29 cellular contexts compared by ENCODE assay signal in the genomic region with DNA sequence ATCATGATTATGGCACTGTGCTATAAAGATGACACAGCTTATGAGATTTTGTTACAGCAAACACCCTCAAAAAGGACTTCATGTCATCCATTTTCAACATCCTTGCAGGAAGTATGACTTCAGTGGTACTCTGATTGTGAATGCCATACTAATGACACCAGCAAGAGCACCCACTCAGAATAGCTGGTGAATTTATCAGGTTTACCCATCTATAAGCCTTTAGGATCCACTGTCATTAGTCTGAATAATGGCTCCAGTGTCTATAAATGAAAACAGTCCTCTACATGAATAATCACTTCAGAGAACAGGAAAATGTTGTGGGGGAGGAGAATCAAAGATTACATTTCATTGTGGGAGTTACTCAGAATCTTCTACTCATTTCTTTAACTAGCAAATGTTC.
A peak's percentile ranks its signal among the peaks of the same experiment; 100 is the strongest.
DNase-seq lines count a peak whose midpoint lies in the region; ATAC-seq and TF ChIP-seq lines count a peak whose summit lies in the region.
"Had no signal": no experiment of that assay in that cellular context is flagged by ENCODE, and none has a peak within 500 bp of the region (broad histone marks: within the 10 kb centered on the region; RNA-seq: fewer than 3 reads in every experiment).

No MANE protein-coding gene starts in this region.

- no peaks in the 10 kb centered on the region for H3K9me3 ChIP-seq in A673 (ENCODE audit: low read depth, low read length, poor library complexity, severe bottlenecking)
- H3K9me3 ChIP-seq: A549, ovary, SJSA1 had no signal

- no TSS peak for BruUV-seq in A673 (replicated peaks; lab: Mats Ljungman, UMichigan)

- no peak overlapping the region for H3K4me3 Mint-ChIP-seq in activated T-helper 2 cell treated with anti-CD3 and anti-CD28 coated beads, Interferon-gamma antibody, Interleukin-2, Interleukin-4, amounts not matched to agents 10 μg/mL and 5 μg/mL and 100 μg/mL, durations not matched to agents 14 hours and 24 hours and 36 hours (ENCODE audit: low read depth)
- H3K4me3 Mint-ChIP-seq in mesothelial cell of epicardium = no peak overlapping the region
- no peak overlapping the region for H3K4me3 Mint-ChIP-seq in activated T-cell treated with anti-CD3 and anti-CD28 coated beads, Interleukin-2, amount 50 U/mL, for 4 hours
- H3K4me3 Mint-ChIP-seq: activated CD8-positive, alpha-beta memory T cell treated with anti-CD3 and anti-CD28 coated beads, Interleukin-2, amount 10 ng/mL, durations not matched to agents 7 days and 5 days; B cell; CD8-positive, alpha-beta memory T cell; IgD-negative memory B cell; nephron progenitor cell; type B pancreatic cell had no signal

- DNase-seq in A673 (ENCODE audit: low spot score) (peak; percentile 58), M059J (ENCODE audit: low read depth) (peak; percentile 9), mesothelial cell of epicardium (ENCODE audit: low spot score in 2 of 2, unreplicated experiment in 2 of 2) (no peak), sciatic nerve (ENCODE audit: low spot score) (no peak)
- no peak for DNase-seq in activated T-helper 2 cell treated with anti-CD3 and anti-CD28 coated beads, Interferon-gamma antibody, Interleukin-2, Interleukin-4, amounts not matched to agents 10 μg/mL and 5 μg/mL and 100 μg/mL, durations not matched to agents 14 hours and 24 hours and 36 hours (ENCODE audit: low spot score)
- DNase-seq in activated T-cell treated with anti-CD3 and anti-CD28 coated beads, Interleukin-2, amount 50 U/mL, for 4 hours = no peak
- DNase-seq: activated CD4-positive, CD25-positive, alpha-beta regulatory T cell; activated CD8-positive, alpha-beta memory T cell treated with anti-CD3 and anti-CD28 coated beads, Interleukin-2, amount 10 ng/mL, durations not matched to agents 7 days and 5 days; activated T-cell treated with anti-CD3 and anti-CD28 coated beads, Interleukin-2, amount 50 U/mL, for 48 hours; CD8-positive, alpha-beta memory T cell; central memory CD4-positive, alpha-beta T cell; cortex of kidney; heart left ventricle; NCI-H1048; nephron progenitor cell; ovary; stimulated activated naive CD4-positive, alpha-beta T cell had no signal

- no peaks in the 10 kb centered on the region for H3K27me3 Mint-ChIP-seq in activated T-helper 2 cell treated with anti-CD3 and anti-CD28 coated beads, Interferon-gamma antibody, Interleukin-2, Interleukin-4, amounts not matched to agents 10 μg/mL and 5 μg/mL and 100 μg/mL, durations not matched to agents 14 hours and 24 hours and 36 hours (ENCODE audit: low read depth)
- no peaks in the 10 kb centered on the region for H3K27me3 Mint-ChIP-seq in mesothelial cell of epicardium (ENCODE audit: low read depth)
- peaks cover 3% of the 10 kb centered on the region for H3K27me3 Mint-ChIP-seq in activated T-cell treated with anti-CD3 and anti-CD28 coated beads, Interleukin-2, amount 50 U/mL, for 4 hours (ENCODE audit: low read depth)
- H3K27me3 Mint-ChIP-seq: activated CD8-positive, alpha-beta memory T cell treated with anti-CD3 and anti-CD28 coated beads, Interleukin-2, amount 10 ng/mL, durations not matched to agents 7 days and 5 days; CD8-positive, alpha-beta memory T cell; IgD-negative memory B cell had no signal

- no peak overlapping the region for H3K4me3 ChIP-seq in A673 (ENCODE audit: low read depth, low read length, poor library complexity, severe bottlenecking)
- H3K4me3 ChIP-seq: A549, heart left ventricle, lung, ovary, SJSA1, skin epidermis had no signal

- no peaks in the 10 kb centered on the region for H3K36me3 ChIP-seq in A673 (ENCODE audit: insufficient read depth, low read length, poor library complexity, severe bottlenecking)
- H3K36me3 ChIP-seq: heart left ventricle, ovary, SJSA1 had no signal

- peak overlapping the region; percentile 79 for H3K27ac Mint-ChIP-seq in activated T-helper 2 cell treated with anti-CD3 and anti-CD28 coated beads, Interferon-gamma antibody, Interleukin-2, Interleukin-4, amounts not matched to agents 10 μg/mL and 5 μg/mL and 100 μg/mL, durations not matched to agents 14 hours and 24 hours and 36 hours
- H3K27ac Mint-ChIP-seq in mesothelial cell of epicardium = peak overlapping the region; percentile 44
- H3K27ac Mint-ChIP-seq: activated CD8-positive, alpha-beta memory T cell treated with anti-CD3 and anti-CD28 coated beads, Interleukin-2, amount 10 ng/mL, durations not matched to agents 7 days and 5 days; B cell; CD8-positive, alpha-beta memory T cell; IgD-negative memory B cell; nephron progenitor cell; type B pancreatic cell had no signal

- H3K27ac ChIP-seq in A673 (ENCODE audit: low read depth, low read length, poor library complexity, severe bottlenecking) = no peak overlapping the region
- H3K27ac ChIP-seq: A549, heart left ventricle, ovary, RWPE1, SJSA1, skin epidermis had no signal

- intact Hi-C loops in A673 (cut with micrococcal nuclease; ENCODE audit: unreplicated experiment) = no loop called here
- intact Hi-C loops in activated T-helper 2 cell treated with anti-CD3 and anti-CD28 coated beads, Interferon-gamma antibody, Interleukin-2, Interleukin-4, amounts not matched to agents 10 μg/mL and 5 μg/mL and 100 μg/mL, durations not matched to agents 14 hours and 24 hours and 36 hours (cut with micrococcal nuclease) = loop anchor here (10.0 kb wide), 1 partner anchor 66 kb away; no protein-coding TSS in a partner anchor
- intact Hi-C loops in sciatic nerve (cut with DNase I) = no loop called here

- no peaks in the 10 kb centered on the region for H3K4me1 ChIP-seq in A673 (ENCODE audit: insufficient read depth, low read length, poor library complexity, severe bottlenecking)
- H3K4me1 ChIP-seq: A549, heart left ventricle, SJSA1 had no signal

- CTCF ChIA-PET in A673 (lab: Charles Lee) = no interaction called here

- ATAC-seq in activated T-cell treated with anti-CD3 and anti-CD28 coated beads, Interleukin-2, amount 50 U/mL, for 4 hours = no peak
- no peak for ATAC-seq in GM18867 (IDR thresholded peaks at IDR 0.05; ENCODE audit: unreplicated experiment)
- no peak for ATAC-seq in sciatic nerve
- no peak for ATAC-seq in GM21515 (IDR thresholded peaks at IDR 0.05; ENCODE audit: unreplicated experiment)
- ATAC-seq: A549; activated CD8-positive, alpha-beta memory T cell treated with anti-CD3 and anti-CD28 coated beads, Interleukin-2, amount 10 ng/mL, durations not matched to agents 7 days and 5 days; esophagus mucosa; HCT116; heart left ventricle had no signal

- peaks cover 11% of the 10 kb centered on the region for H3K4me1 Mint-ChIP-seq in activated T-helper 2 cell treated with anti-CD3 and anti-CD28 coated beads, Interferon-gamma antibody, Interleukin-2, Interleukin-4, amounts not matched to agents 10 μg/mL and 5 μg/mL and 100 μg/mL, durations not matched to agents 14 hours and 24 hours and 36 hours (ENCODE audit: low read depth)
- peaks cover 60% of the 10 kb centered on the region for H3K4me1 Mint-ChIP-seq in mesothelial cell of epicardium
- no peaks in the 10 kb centered on the region for H3K4me1 Mint-ChIP-seq in activated T-cell treated with anti-CD3 and anti-CD28 coated beads, Interleukin-2, amount 50 U/mL, for 4 hours (ENCODE audit: low read depth)
- H3K4me1 Mint-ChIP-seq: activated CD8-positive, alpha-beta memory T cell treated with anti-CD3 and anti-CD28 coated beads, Interleukin-2, amount 10 ng/mL, durations not matched to agents 7 days and 5 days; B cell; CD8-positive, alpha-beta memory T cell; nephron progenitor cell had no signal

- H3K36me3 Mint-ChIP-seq in activated T-helper 2 cell treated with anti-CD3 and anti-CD28 coated beads, Interferon-gamma antibody, Interleukin-2, Interleukin-4, amounts not matched to agents 10 μg/mL and 5 μg/mL and 100 μg/mL, durations not matched to agents 14 hours and 24 hours and 36 hours (ENCODE audit: low read depth) = no peaks in the 10 kb centered on the region
- H3K36me3 Mint-ChIP-seq in mesothelial cell of epicardium = peaks cover 1% of the 10 kb centered on the region
- H3K36me3 Mint-ChIP-seq in activated T-cell treated with anti-CD3 and anti-CD28 coated beads, Interleukin-2, amount 50 U/mL, for 4 hours (ENCODE audit: insufficient read depth) = no peaks in the 10 kb centered on the region
- H3K36me3 Mint-ChIP-seq: activated CD8-positive, alpha-beta memory T cell treated with anti-CD3 and anti-CD28 coated beads, Interleukin-2, amount 10 ng/mL, durations not matched to agents 7 days and 5 days; CD8-positive, alpha-beta memory T cell; type B pancreatic cell had no signal

- TF ChIP-seq CTCF in A673 (conservative IDR thresholded peaks at IDR 0.05; ENCODE audit: low read depth, low read length) (no peak), mesothelial cell of epicardium (IDR thresholded peaks at IDR 0.05; ENCODE audit: unreplicated experiment) (no peak)

- POLR2A ChIA-PET in A673 (lab: Charles Lee; ENCODE audit: low non-redundant PET) = no interaction called here

- H3K9me3 Mint-ChIP-seq in activated T-helper 2 cell treated with anti-CD3 and anti-CD28 coated beads, Interferon-gamma antibody, Interleukin-2, Interleukin-4, amounts not matched to agents 10 μg/mL and 5 μg/mL and 100 μg/mL, durations not matched to agents 14 hours and 24 hours and 36 hours = peaks cover 2% of the 10 kb centered on the region
- H3K9me3 Mint-ChIP-seq in mesothelial cell of epicardium = no peaks in the 10 kb centered on the region
- peaks cover 10% of the 10 kb centered on the region for H3K9me3 Mint-ChIP-seq in activated T-cell treated with anti-CD3 and anti-CD28 coated beads, Interleukin-2, amount 50 U/mL, for 4 hours
- H3K9me3 Mint-ChIP-seq: nephron progenitor cell, type B pancreatic cell had no signal

- no peaks in the 10 kb centered on the region for H3K27me3 ChIP-seq in A673 (replicated peaks; ENCODE audit: insufficient read depth, low read depth, low read length, poor library complexity)
- H3K27me3 ChIP-seq: heart left ventricle, ovary, SJSA1 had no signal

Comparison
In these comparisons a context has a peak if more than half of its experiments do, and no peak if none do; other contexts are left out.
1. DNase-seq: peak in A673 (single experiment) and M059J (single experiment); none in activated T-helper 2 cell treated with anti-CD3 and anti-CD28 coated beads, Interferon-gamma antibody, Interleukin-2, Interleukin-4, amounts not matched to agents 10 μg/mL and 5 μg/mL and 100 μg/mL, durations not matched to agents 14 hours and 24 hours and 36 hours (single experiment), mesothelial cell of epicardium (0 of 2), activated T-cell treated with anti-CD3 and anti-CD28 coated beads, Interleukin-2, amount 50 U/mL, for 4 hours (single experiment) and sciatic nerve (single experiment).